25 cellular contexts compared by ENCODE assay signal in the genomic region with DNA sequence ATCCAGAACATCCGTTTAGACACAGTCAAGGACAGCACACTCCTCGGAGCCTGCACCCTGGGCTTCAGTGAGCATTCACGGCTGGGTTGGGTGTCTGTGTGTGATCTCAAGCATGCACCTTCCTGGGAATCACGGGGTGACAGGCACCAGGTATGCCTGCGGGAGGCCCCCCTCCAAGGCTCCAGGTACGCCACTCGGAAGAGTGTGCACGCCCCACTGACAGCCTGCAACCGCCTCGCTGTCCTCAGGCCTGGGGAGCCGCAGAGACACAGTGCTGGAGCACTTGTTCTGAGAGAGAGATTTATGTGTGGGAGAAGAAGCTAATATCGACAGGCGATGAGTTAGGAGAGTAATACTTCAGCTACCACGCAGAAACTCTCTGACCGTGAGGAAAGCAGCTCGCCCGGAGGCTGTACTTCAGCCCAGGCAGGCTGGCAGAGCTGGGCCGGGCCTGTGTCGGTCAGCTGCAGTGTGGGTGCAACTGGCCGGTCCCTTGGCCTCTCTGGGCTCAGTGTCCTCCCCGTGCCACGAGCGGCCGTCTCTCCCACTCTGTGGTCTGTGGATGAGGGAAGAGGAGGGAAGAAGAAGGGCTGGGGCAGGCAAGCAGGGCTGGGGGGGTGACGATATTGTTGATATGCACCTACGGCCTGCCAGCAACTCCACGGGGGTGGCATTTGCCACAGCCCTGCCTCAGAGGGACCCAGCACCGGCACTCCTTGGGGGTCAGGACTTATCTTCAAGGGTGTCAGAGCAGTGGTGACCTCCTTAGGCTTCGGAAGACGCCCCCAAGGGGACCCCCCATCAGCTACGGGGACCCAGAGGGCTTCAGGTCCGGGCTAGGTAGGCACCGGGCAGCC. TPM values are rescaled to one million over a fixed set of nuclear protein-coding genes. Genes with fewer than 3 reads are reported as not detected.
"Had no signal": no experiment of that assay in that cellular context is flagged by ENCODE, and none has a peak within 500 bp of the region (broad histone marks: within the 10 kb centered on the region; RNA-seq: fewer than 3 reads in every experiment).

No MANE protein-coding gene starts in this region.

- H3K9me3 ChIP-seq: Peyer's patch, SJSA1 had no signal

- H3K4me3 Mint-ChIP-seq: activated CD4-positive, alpha-beta memory T cell treated with anti-CD3 and anti-CD28 coated beads for 36 hours; activated CD4-positive, alpha-beta T cell treated with anti-CD3 and anti-CD28 coated beads, Interleukin-2, amount 10 ng/mL, durations not matched to agents 7 days and 5 days; activated naive CD4-positive, alpha-beta T cell treated with anti-CD3 and anti-CD28 coated beads, Interleukin-2, amount 10 ng/mL, durations not matched to agents 7 days and 5 days; activated naive CD8-positive, alpha-beta T cell treated with anti-CD3 and anti-CD28 coated beads for 36 hours; IgD-negative memory B cell had no signal

- H3K27ac ChIP-seq: KMS-11, Peyer's patch, SJSA1, VCaP had no signal

- DNase-seq: activated CD4-positive, alpha-beta memory T cell treated with anti-CD3 and anti-CD28 coated beads for 36 hours; activated CD4-positive, alpha-beta T cell treated with anti-CD3 and anti-CD28 coated beads, Interleukin-2, amount 10 ng/mL, durations not matched to agents 7 days and 5 days; activated CD4-positive, CD25-positive, alpha-beta regulatory T cell; activated CD8-positive, alpha-beta memory T cell treated with anti-CD3 and anti-CD28 coated beads for 24 hours; activated gamma-delta T cell treated with Interleukin-2 at 50 U/mL for 16 hours; activated naive CD4-positive, alpha-beta T cell treated with anti-CD3 and anti-CD28 coated beads, Interleukin-2, amount 10 ng/mL, durations not matched to agents 7 days and 5 days; activated naive CD8-positive, alpha-beta T cell treated with anti-CD3 and anti-CD28 coated beads for 36 hours; activated T-cell treated with anti-CD3 and anti-CD28 coated beads, Interleukin-2, amount 50 U/mL, for 48 hours; anterior cingulate cortex; NCI-H1092; NCI-H1417 treated with DMSO at 0.1 percent for 48 hours; NCI-H1694; NCI-H2029; NCI-H2107; NCI-H524; Peyer's patch; SHP77; T-helper 2 cell; T1000 had no signal

- H3K4me3 ChIP-seq: Peyer's patch, SJSA1 had no signal

- H3K27ac Mint-ChIP-seq: activated CD4-positive, alpha-beta memory T cell treated with anti-CD3 and anti-CD28 coated beads for 36 hours; activated CD4-positive, alpha-beta T cell treated with anti-CD3 and anti-CD28 coated beads, Interleukin-2, amount 10 ng/mL, durations not matched to agents 7 days and 5 days; activated naive CD4-positive, alpha-beta T cell treated with anti-CD3 and anti-CD28 coated beads, Interleukin-2, amount 10 ng/mL, durations not matched to agents 7 days and 5 days; activated naive CD8-positive, alpha-beta T cell treated with anti-CD3 and anti-CD28 coated beads for 36 hours; activated T-helper 2 cell treated with anti-CD3 and anti-CD28 coated beads, Interferon-gamma antibody, Interleukin-2, Interleukin-4, amounts not matched to agents 10 μg/mL and 5 μg/mL and 100 μg/mL, durations not matched to agents 14 hours and 24 hours and 36 hours; IgD-negative memory B cell had no signal

- H3K36me3 ChIP-seq: Peyer's patch, SJSA1 had no signal

- H3K4me2 ChIP-seq: KMS-11 had no signal

- H3K4me1 ChIP-seq: Peyer's patch, SJSA1 had no signal

- H3K36me3 Mint-ChIP-seq: activated CD4-positive, alpha-beta memory T cell treated with anti-CD3 and anti-CD28 coated beads for 36 hours; activated naive CD4-positive, alpha-beta T cell treated with anti-CD3 and anti-CD28 coated beads, Interleukin-2, amount 10 ng/mL, durations not matched to agents 7 days and 5 days; activated naive CD8-positive, alpha-beta T cell treated with anti-CD3 and anti-CD28 coated beads for 36 hours; IgD-negative memory B cell had no signal

- H3K27me3 ChIP-seq: Peyer's patch, SJSA1 had no signal

- H3K4me1 Mint-ChIP-seq: activated CD4-positive, alpha-beta T cell treated with anti-CD3 and anti-CD28 coated beads, Interleukin-2, amount 10 ng/mL, durations not matched to agents 7 days and 5 days; activated naive CD4-positive, alpha-beta T cell treated with anti-CD3 and anti-CD28 coated beads, Interleukin-2, amount 10 ng/mL, durations not matched to agents 7 days and 5 days; IgD-negative memory B cell had no signal

- H3K9me3 Mint-ChIP-seq: activated CD4-positive, alpha-beta memory T cell treated with anti-CD3 and anti-CD28 coated beads for 36 hours; activated CD4-positive, alpha-beta T cell treated with anti-CD3 and anti-CD28 coated beads, Interleukin-2, amount 10 ng/mL, durations not matched to agents 7 days and 5 days; activated naive CD4-positive, alpha-beta T cell treated with anti-CD3 and anti-CD28 coated beads, Interleukin-2, amount 10 ng/mL, durations not matched to agents 7 days and 5 days; activated naive CD8-positive, alpha-beta T cell treated with anti-CD3 and anti-CD28 coated beads for 36 hours; activated T-helper 2 cell treated with anti-CD3 and anti-CD28 coated beads, Interferon-gamma antibody, Interleukin-2, Interleukin-4, amounts not matched to agents 10 μg/mL and 5 μg/mL and 100 μg/mL, durations not matched to agents 14 hours and 24 hours and 36 hours had no signal

- H3K9ac ChIP-seq: KMS-11 had no signal

RNA-seq across cellular contexts. Expression of gene B3GAT1, which starts 7.3 kb away (rescaled TPM):
- total RNA-seq: MCF 10A, SJSA1 had no signal
- polyA plus RNA-seq: IgD-negative memory B cell had no signal
